ENCODE assay signal across 23 cellular contexts in the genomic region with DNA sequence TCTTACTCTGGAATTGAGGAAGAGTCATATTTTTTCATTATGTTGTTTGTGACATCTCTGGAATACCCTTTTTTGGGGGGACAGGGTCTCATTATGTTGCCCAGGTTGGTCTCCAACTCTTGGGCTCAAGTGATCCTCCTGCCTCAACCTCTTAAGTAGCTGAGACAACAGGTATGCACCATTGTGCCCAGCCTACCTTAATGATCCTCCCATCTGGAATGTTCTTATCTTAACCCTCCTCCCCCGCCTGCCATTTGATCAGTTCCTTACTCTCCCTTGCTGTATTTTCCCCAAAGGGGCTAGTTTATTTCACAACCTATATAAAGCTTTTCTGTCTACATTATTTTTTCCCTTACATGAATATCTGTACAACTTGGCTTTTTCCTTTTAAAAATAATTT.
"Had no signal": no experiment of that assay in that cellular context is flagged by ENCODE, and none has a peak within 500 bp of the region (broad histone marks: within the 10 kb centered on the region; RNA-seq: fewer than 3 reads in every experiment).

No MANE protein-coding gene starts in this region.

- H2AFZ ChIP-seq: hepatocyte had no signal

- H3K4me3 ChIP-seq: esophagus muscularis mucosa, hepatocyte, left ventricle myocardium inferior, right lobe of liver, stomach, suprapubic skin, transverse colon had no signal

- ATAC-seq: activated naive CD8-positive, alpha-beta T cell treated with anti-CD3 and anti-CD28 coated beads, Interleukin-2, amount 50 U/mL, for 24 hours; activated T-cell treated with anti-CD3 and anti-CD28 coated beads, Interleukin-2, amount 50 U/mL, for 72 hours; stimulated activated memory B cell treated with anti-CD40 and anti-IgM and Interleukin-4, amounts not matched to agents 10 μg/mL and 1 μg/mL and 100 μg/mL, for 72 hours had no signal

- H3K36me3 ChIP-seq: esophagus muscularis mucosa, left ventricle myocardium inferior, right lobe of liver, stomach, suprapubic skin, transverse colon had no signal

- H3K4me2 ChIP-seq: hepatocyte had no signal

- FAIRE-seq: endometrium, frontal cortex, small intestine, urothelium cell line had no signal

- DNase-seq: activated CD4-positive, alpha-beta memory T cell treated with anti-CD3 and anti-CD28 coated beads for 36 hours; activated CD4-positive, alpha-beta T cell treated with anti-CD3 and anti-CD28 coated beads for 48 hours; activated effector memory CD4-positive, alpha-beta T cell treated with anti-CD3 and anti-CD28 coated beads, Interleukin-2, amount 50 U/mL, for 16 hours; activated naive CD4-positive, alpha-beta T cell treated with anti-CD3 and anti-CD28 coated beads, Interleukin-2, amount 50 U/mL, for 16 hours; activated naive CD8-positive, alpha-beta T cell treated with anti-CD3 and anti-CD28 coated beads, Interleukin-2, amount 50 U/mL, for 24 hours; activated T-cell treated with anti-CD3 and anti-CD28 coated beads, Interleukin-2, amount 50 U/mL, for 72 hours; effector CD4-positive, alpha-beta T cell; glutamatergic neuron; immature natural killer cell; left ventricle myocardium inferior; naive B cell; nucleus accumbens; right lobe of liver; small intestine; stomach; transverse colon had no signal

- H3K4me1 ChIP-seq: esophagus muscularis mucosa, left ventricle myocardium inferior, right lobe of liver, suprapubic skin, transverse colon had no signal

- H3K27ac ChIP-seq: esophagus muscularis mucosa, hepatocyte, left ventricle myocardium inferior, right lobe of liver, stomach, suprapubic skin, transverse colon had no signal

- H3K27me3 ChIP-seq: esophagus muscularis mucosa, hepatocyte, right lobe of liver, stomach, suprapubic skin, transverse colon had no signal

- H3K79me2 ChIP-seq: hepatocyte had no signal

- H3K9me3 ChIP-seq: esophagus muscularis mucosa, left ventricle myocardium inferior, right lobe of liver, stomach, suprapubic skin, transverse colon had no signal
